2 cellular contexts compared by ENCODE assay signal in genomic region chr10:91603931-91604331, GRCh38.
TF ChIP-seq lines count a peak whose summit lies in the region.

No MANE protein-coding gene starts in this region.

TF ChIP-seq in SK-N-SH, 30 proteins besides CTCF, POLR2A, EP300 and RAD21 (continued from another document):
- TF ChIP-seq REST (IDR thresholded peaks at IDR 0.05; ENCODE audit: low read depth, low read length) (no peak), MAX (IDR thresholded peaks at IDR 0.05; ENCODE audit: low read depth) (no peak), ZBTB33 (IDR thresholded peaks at IDR 0.05; ENCODE audit: borderline replicate concordance, low read depth) (no peak), TEAD4 (IDR thresholded peaks at IDR 0.05; ENCODE audit: borderline replicate concordance, insufficient read depth) (no peak), NFIC (IDR thresholded peaks at IDR 0.05; ENCODE audit: borderline replicate concordance) (no peak), JUND (IDR thresholded peaks at IDR 0.05) (no peak), TAF1 (IDR thresholded peaks at IDR 0.05; ENCODE audit: borderline replicate concordance, low read depth, low read length) (no peak), NRF1 (IDR thresholded peaks at IDR 0.05; ENCODE audit: low read depth, low read length) (no peak), ELF1 (IDR thresholded peaks at IDR 0.05) (no peak), SMC3 (IDR thresholded peaks at IDR 0.05; ENCODE audit: low read depth, low read length) (no peak), TCF12 (IDR thresholded peaks at IDR 0.05) (no peak), GATA2 (CRISPR knock-in tag; IDR thresholded peaks at IDR 0.05) (no peak), MEF2A (IDR thresholded peaks at IDR 0.05; ENCODE audit: borderline replicate concordance, low read depth) (no peak), FOSL2 (IDR thresholded peaks at IDR 0.05; ENCODE audit: borderline replicate concordance, low read depth) (no peak)

TF ChIP-seq in SK-N-SH treated with all-trans-retinoic acid at 6 μM for 48 hours, 23 proteins besides CTCF, POLR2A, EP300 and RAD21 (continued from another document):
- TF ChIP-seq CREB5 (CRISPR knock-in tag; IDR thresholded peaks at IDR 0.05; ENCODE audit: low read depth) (no peak), GLIS3 (CRISPR knock-in tag; IDR thresholded peaks at IDR 0.05) (no peak), ZNF8 (CRISPR knock-in tag; IDR thresholded peaks at IDR 0.05) (no peak), ZFP3 (CRISPR knock-in tag; IDR thresholded peaks at IDR 0.05) (no peak), CSRNP3 (CRISPR knock-in tag; IDR thresholded peaks at IDR 0.05) (no peak)
TF ChIP-seq in SK-N-SH treated with all-trans-retinoic acid at 6 μM for 48 hours: peak in this region for 0.
